28 cellular contexts compared by ENCODE assay signal in genomic region chr5:142358648-142359047, GRCh38. TPM values are rescaled to one million over a fixed set of nuclear protein-coding genes. Genes with fewer than 3 reads are reported as not detected.
A peak's percentile ranks its signal among the peaks of the same experiment; 100 is the strongest.
DNase-seq lines count a peak whose midpoint lies in the region; ATAC-seq, FAIRE-seq and TF ChIP-seq lines count a peak whose summit lies in the region.
"Had no signal": no experiment of that assay in that cellular context is flagged by ENCODE, and none has a peak within 500 bp of the region (broad histone marks: within the 10 kb centered on the region; RNA-seq: fewer than 3 reads in every experiment).

No MANE protein-coding gene starts in this region.

- in situ Hi-C loops in transverse colon (cut with MboI; ENCODE audit: low pct_ligation_motif_present in 1 of 4, low pct_unique_long_range_greater_than_20kb in 1 of 4, low sequenced_read_pairs in 3 of 4), result no loop called here

- no peaks in the 10 kb centered on the region for H4K20me1 ChIP-seq in SK-N-SH (ENCODE audit: insufficient read depth)
- H4K20me1 ChIP-seq in H9 (ENCODE audit: control insufficient read depth, insufficient read depth, insufficient read length), result no peaks in the 10 kb centered on the region
- H4K20me1 ChIP-seq in H1 (replicated peaks in 1 of 2; ENCODE audit: control insufficient read depth in 1 of 2, insufficient read depth in 2 of 2, low read length in 2 of 2), result no peaks in the 10 kb centered on the region
- H4K20me1 ChIP-seq in neural progenitor cell (ENCODE audit: low read depth), result no peaks in the 10 kb centered on the region

- H3K9me3 Mint-ChIP-seq in H9, result no peaks in the 10 kb centered on the region; a peak in 1 of 5 replicates
- H3K9me3 Mint-ChIP-seq in neural progenitor cell, result peaks cover 6% of the 10 kb centered on the region
- H3K9me3 Mint-ChIP-seq: activated CD4-positive, alpha-beta memory T cell treated with anti-CD3 and anti-CD28 coated beads for 36 hours; activated naive CD8-positive, alpha-beta T cell treated with anti-CD3 and anti-CD28 coated beads, Interleukin-2, amount 10 ng/mL, durations not matched to agents 7 days and 5 days; activated T-helper 2 cell treated with anti-CD3 and anti-CD28 coated beads, Interferon-gamma antibody, Interleukin-2, Interleukin-4, amounts not matched to agents 10 μg/mL and 5 μg/mL and 100 μg/mL, durations not matched to agents 14 hours and 24 hours and 36 hours; memory B cell had no signal

- H2BK120ac ChIP-seq in H9 (ENCODE audit: low read depth, low read length, poor library complexity, severe bottlenecking), result no peak overlapping the region
- H2BK120ac ChIP-seq in H1 (replicated peaks; ENCODE audit: low read depth, low read length), result peak overlapping the region; percentile 75

- no peak for TF ChIP-seq RAD21 in SK-N-SH (IDR thresholded peaks at IDR 0.05; ENCODE audit: low read length)
- no peak for TF ChIP-seq RAD21 in H1 (IDR thresholded peaks at IDR 0.05 in 1 of 2, conservative IDR thresholded peaks at IDR 0.05 in 1 of 2; ENCODE audit: low read depth in 2 of 2, low read length in 2 of 2)

- CTCF ChIA-PET in SK-N-SH (lab: Yijun Ruan, JAX), result interaction anchor here (0.6 to 5.4 kb wide), 3 partner anchors 75 to 530 kb away, joined by 3 to 58 read pairs (median 3); no protein-coding TSS in a partner anchor
- CTCF ChIA-PET in H1 (lab: Charles Lee; ENCODE audit: partially characterized antibody), result interaction anchor here (0.6 to 4.0 kb wide), 8 partner anchors 32 to 347 kb away, joined by 3 to 27 read pairs (median 3); partner anchors contain the start of gene SPRY4

- H3K4me1 Mint-ChIP-seq in H9, result peaks cover 49 to 66% of the 10 kb centered on the region in 2 experiments
- peaks cover 56% of the 10 kb centered on the region for H3K4me1 Mint-ChIP-seq in neural progenitor cell

- H3K27me3 ChIP-seq in SK-N-SH (ENCODE audit: insufficient read depth) (no peaks in the 10 kb centered on the region), H9 (ENCODE audit: insufficient read depth, low read length) (no peaks in the 10 kb centered on the region), H1 (replicated peaks in 1 of 4; ENCODE audit: control insufficient read depth in 3 of 4, extremely low read depth in 1 of 4, insufficient read depth in 3 of 4, low read length in 3 of 4) (no peaks in the 10 kb centered on the region; a peak in 1 of 7 replicates), neural progenitor cell (peaks cover 40% of the 10 kb centered on the region), esophagus squamous epithelium (peaks cover 0 to 13% (median 0%) of the 10 kb centered on the region in 4 donors), transverse colon (no peaks in the 10 kb centered on the region)
- H3K27me3 ChIP-seq: ascending aorta, testis had no signal

- H4K91ac ChIP-seq in H9 (ENCODE audit: insufficient read length, low read depth, low read length), result no peak overlapping the region
- peak overlapping the region; percentile 77 for H4K91ac ChIP-seq in H1 (replicated peaks; ENCODE audit: insufficient read length, low read length)

- H4K5ac ChIP-seq in H9 (ENCODE audit: insufficient read length, low read depth, low read length) (no peak overlapping the region), H1 (ENCODE audit: insufficient read length, low read depth, low read length) (no peak overlapping the region)

- FAIRE-seq in H1 (lab: Jason Lieb, UNC), result no peak
- FAIRE-seq: colon, small intestine, urothelium cell line had no signal

- TF ChIP-seq EP300 in SK-N-SH (IDR thresholded peaks at IDR 0.05; ENCODE audit: borderline replicate concordance in 1 of 2, low read depth in 1 of 2, low read length in 1 of 2) (no peak), H1 (IDR thresholded peaks at IDR 0.05; ENCODE audit: borderline replicate concordance in 1 of 2, low read depth in 2 of 2, low read length in 2 of 2) (no peak), transverse colon (IDR thresholded peaks at IDR 0.05; ENCODE audit: low read depth) (no peak)

- H2AFZ ChIP-seq in SK-N-SH (ENCODE audit: low read depth) (no peak overlapping the region), H9 (ENCODE audit: low read length) (no peak overlapping the region), H1 (ENCODE audit: low read length) (no peak overlapping the region), neural progenitor cell (replicated peaks) (no peak overlapping the region)

- peaks cover 34% of the 10 kb centered on the region for H3F3A ChIP-seq in SK-N-SH (replicated peaks; ENCODE audit: insufficient read depth)
- H3F3A ChIP-seq in neural progenitor cell (ENCODE audit: low read depth), result peaks cover 34% of the 10 kb centered on the region

- TF ChIP-seq POLR2A in H1 (IDR thresholded peaks at IDR 0.05; ENCODE audit: control extremely low read depth in 1 of 2, low read depth in 2 of 2, low read length in 2 of 2) (no peak), esophagus squamous epithelium (IDR thresholded peaks at IDR 0.05) (no peak), transverse colon (IDR thresholded peaks at IDR 0.05) (no peak)

- H3K27ac ChIP-seq in SK-N-SH (ENCODE audit: low read depth in 2 of 2, low read length in 1 of 2) (peak overlapping the region in 1 of 2 experiments; percentile 99; a peak in 1 of 4 replicates), H9 (ENCODE audit: insufficient read length, low read depth, low read length) (no peak overlapping the region), H1 (ENCODE audit: low read depth, low read length) (no peak overlapping the region), neural progenitor cell (no peak overlapping the region), esophagus squamous epithelium (no peak overlapping the region), transverse colon (peak overlapping the region in 1 of 4 donors; percentile 89)
- H3K27ac ChIP-seq: C4-2B had no signal

- H3K36me3 ChIP-seq in SK-N-SH (replicated peaks in 1 of 2; ENCODE audit: control insufficient read depth in 1 of 2, insufficient read depth in 2 of 2, low read length in 1 of 2) (no peaks in the 10 kb centered on the region), H1 (ENCODE audit: control insufficient read depth in 2 of 4, insufficient read depth in 4 of 4, low read length in 3 of 4) (no peaks in the 10 kb centered on the region), neural progenitor cell (no peaks in the 10 kb centered on the region), esophagus squamous epithelium (no peaks in the 10 kb centered on the region), transverse colon (no peaks in the 10 kb centered on the region)
- H3K36me3 ChIP-seq: ascending aorta had no signal

- H3K27ac Mint-ChIP-seq in H9, result no peak overlapping the region
- H3K27ac Mint-ChIP-seq in neural progenitor cell, result no peak overlapping the region
- H3K27ac Mint-ChIP-seq: activated T-helper 2 cell treated with anti-CD3 and anti-CD28 coated beads, Interferon-gamma antibody, Interleukin-2, Interleukin-4, amounts not matched to agents 10 μg/mL and 5 μg/mL and 100 μg/mL, durations not matched to agents 14 hours and 24 hours and 36 hours; memory B cell had no signal

- H3K4me1 ChIP-seq in SK-N-SH (ENCODE audit: control insufficient read depth in 1 of 2, insufficient read depth in 2 of 2, low read depth in 1 of 2, low read length in 1 of 2), result peaks cover 39 to 47% of the 10 kb centered on the region in 2 experiments
- peaks cover 20% of the 10 kb centered on the region for H3K4me1 ChIP-seq in H9 (ENCODE audit: insufficient read depth, low read length)
- peaks cover 15 to 34% (median 27%) of the 10 kb centered on the region in 4 experiments for H3K4me1 ChIP-seq in H1 (replicated peaks in 1 of 4; ENCODE audit: control insufficient read depth in 3 of 4, insufficient read depth in 4 of 4, low read length in 3 of 4)
- peaks cover 19% of the 10 kb centered on the region for H3K4me1 ChIP-seq in neural progenitor cell
- peaks cover 9 to 41% (median 19%) of the 10 kb centered on the region in 3 donors for H3K4me1 ChIP-seq in esophagus squamous epithelium
- H3K4me1 ChIP-seq in transverse colon, result peaks cover 3 to 43% (median 22%) of the 10 kb centered on the region in 4 donors

- H3K36me3 Mint-ChIP-seq in H9 (ENCODE audit: insufficient read depth in 1 of 3, low read depth in 3 of 3), result peaks cover 0 to 3% (median 0%) of the 10 kb centered on the region in 3 experiments; a peak in 1 of 7 replicates
- H3K36me3 Mint-ChIP-seq in neural progenitor cell, result no peaks in the 10 kb centered on the region
- H3K36me3 Mint-ChIP-seq: activated CD4-positive, alpha-beta memory T cell treated with anti-CD3 and anti-CD28 coated beads for 36 hours; activated naive CD8-positive, alpha-beta T cell treated with anti-CD3 and anti-CD28 coated beads, Interleukin-2, amount 10 ng/mL, durations not matched to agents 7 days and 5 days; memory B cell had no signal

- 98% methylated on average over 5 of the region's 5 CpGs for WGBS in SK-N-SH (ENCODE audit: low lambda C conversion rate)
- no CpG with 5 or more reads among the region's 5 CpGs for WGBS in H9 (ENCODE audit: extremely low coverage, insufficient read length, low lambda C conversion rate)
- 92% methylated on average over 5 of the region's 5 CpGs; no CpG with 5 or more reads in 1 of the 2 experiments for WGBS in H1 (ENCODE audit: extremely low coverage in 1 of 2, insufficient coverage in 1 of 2, insufficient read length in 1 of 2, insufficient replicate concordance in 2 of 2, low coverage in 1 of 2, low lambda C conversion rate in 2 of 2, missing lambda C conversion rate in 1 of 2), 2 experiments
- WGBS in esophagus squamous epithelium, 2 donors, result 89 to 93% methylated on average over 4 to 5 of the region's 5 CpGs
- 91% methylated on average over 5 of the region's 5 CpGs; no CpG with 5 or more reads in 1 of the 2 donors for WGBS in transverse colon (ENCODE audit: low coverage in 1 of 2), 2 donors

- H2BK5ac ChIP-seq in H9 (ENCODE audit: insufficient read length, low read length), result no peak overlapping the region
- peak overlapping the region; percentile 91; the same call in 1 of the 2 replicates for H2BK5ac ChIP-seq in H1 (ENCODE audit: low read depth, low read length)

- no peak for ATAC-seq in SK-N-SH treated with all-trans-retinoic acid at 6 μM for 48 hours
- no peak for ATAC-seq in HG03196 (IDR thresholded peaks at IDR 0.05; ENCODE audit: unreplicated experiment)
- ATAC-seq: stimulated activated naive CD8-positive, alpha-beta T cell treated with anti-CD3 and anti-CD28 coated beads, Interleukin-15, Interleukin-2, amounts not matched to agents 100 U/mL and 50 U/mL, for 24 hours had no signal

- no peak overlapping the region for H3T11ph ChIP-seq in H9 (ENCODE audit: low read length)

- H3K79me1 ChIP-seq in H9 (ENCODE audit: insufficient read depth, low read depth, low read length, poor library complexity, severe bottlenecking) (no peaks in the 10 kb centered on the region), H1 (ENCODE audit: low read depth, low read length) (no peaks in the 10 kb centered on the region)

- peak overlapping the region; percentile 46; the same call in 1 of the 2 replicates for H3K14ac ChIP-seq in H9 (ENCODE audit: insufficient read depth, low read length)
- H3K14ac ChIP-seq in H1 (ENCODE audit: insufficient read length), result no peak overlapping the region

- H3K4me2 ChIP-seq in SK-N-SH (0 out of 2 replicates have a peak overlapping the region, but pooled peaks have one; percentile 96), H9 (ENCODE audit: insufficient read depth, insufficient read length, low read length) (no peak overlapping the region), H1 (ENCODE audit: insufficient read depth in 1 of 2, low read depth in 2 of 2, low read length in 2 of 2) (no peak overlapping the region), neural progenitor cell (no peak overlapping the region)

- DNase-seq in SK-N-SH, result no peak
- DNase-seq in H9, result no peak
- no peak for DNase-seq in H1 (ENCODE audit: low read depth in 1 of 2, low spot score in 2 of 2)
- DNase-seq in neural progenitor cell (ENCODE audit: low spot score), result no peak
- DNase-seq in esophagus squamous epithelium (lab: John Stamatoyannopoulos, UW), result no peak
- no peak for DNase-seq in transverse colon
- DNase-seq: activated CD8-positive, alpha-beta memory T cell treated with anti-CD3 and anti-CD28 coated beads, Interleukin-2, amount 50 U/mL, for 48 hours; activated naive CD8-positive, alpha-beta T cell treated with anti-CD3 and anti-CD28 coated beads, Interleukin-2, amount 10 ng/mL, durations not matched to agents 7 days and 5 days; Calu3; DMS79 treated with DMSO at 0.1 percent for 48 hours; GF-D8; hypothalamus; KG1; MM.1S; NCI-H2029 treated with DMSO at 0.1 percent for 48 hours; NCI-H524 treated with DMSO at 0.1 percent for 48 hours; small intestine; stimulated activated naive CD8-positive, alpha-beta T cell treated with anti-CD3 and anti-CD28 coated beads, Interleukin-15, Interleukin-2, amounts not matched to agents 100 U/mL and 50 U/mL, for 24 hours; testis had no signal

- H2BK12ac ChIP-seq in H9 (ENCODE audit: insufficient read length, low read depth, low read length), result peak overlapping the region; percentile 40
- peak overlapping the region; percentile 84 for H2BK12ac ChIP-seq in H1 (ENCODE audit: low read depth, low read length)

- no peak overlapping the region for H3K9ac ChIP-seq in SK-N-SH
- H3K9ac ChIP-seq in H9 (ENCODE audit: extremely low read depth, insufficient read length, low read length), result no peak overlapping the region
- no peak overlapping the region for H3K9ac ChIP-seq in H1 (replicated peaks in 1 of 4; ENCODE audit: extremely low read depth in 1 of 4, low read depth in 3 of 4, low read length in 3 of 4)
- H3K9ac ChIP-seq in neural progenitor cell, result no peak overlapping the region

- H3K18ac ChIP-seq in H9 (ENCODE audit: insufficient read length, low read depth, low read length) (no peak overlapping the region), H1 (ENCODE audit: extremely low read depth, low read length) (peak overlapping the region; percentile 49; the same call in 1 of the 2 replicates)

- POLR2A ChIA-PET in SK-N-SH (lab: Yijun Ruan, JAX), result interaction anchor here (3.0 kb wide), 1 partner anchor 33 kb away, joined by 23 read pairs; the partner anchor contains the start of gene SPRY4
- POLR2A ChIA-PET in H1 (lab: Charles Lee; ENCODE audit: partially characterized antibody), result interaction anchor here (1.5 to 8.8 kb wide), 3 partner anchors 26 to 34 kb away, joined by 4 to 137 read pairs (median 9); partner anchors contain the start of gene SPRY4

- H3K4me3 ChIP-seq in SK-N-SH (ENCODE audit: low read depth in 2 of 2, low read length in 1 of 2) (no peak overlapping the region), H1 (ENCODE audit: extremely low read depth in 1 of 4, insufficient read depth in 2 of 4, low read depth in 3 of 4, low read length in 4 of 4) (no peak overlapping the region), neural progenitor cell (no peak overlapping the region), esophagus squamous epithelium (no peak overlapping the region), transverse colon (no peak overlapping the region)
- H3K4me3 ChIP-seq: testis had no signal

- H2BK20ac ChIP-seq in H9 (ENCODE audit: low read depth, low read length, poor library complexity, severe bottlenecking) (no peak overlapping the region), H1 (ENCODE audit: low read length) (peak overlapping the region; percentile 95; the same call in 1 of the 2 replicates)

- H3K9me3 ChIP-seq in SK-N-SH, result no peaks in the 10 kb centered on the region
- H3K9me3 ChIP-seq in H9 (ENCODE audit: control insufficient read depth, low read depth, low read length), result no peaks in the 10 kb centered on the region
- H3K9me3 ChIP-seq in H1 (ENCODE audit: insufficient read depth in 2 of 2, low read depth in 1 of 2, low read length in 1 of 2), result no peaks in the 10 kb centered on the region
- no peaks in the 10 kb centered on the region for H3K9me3 ChIP-seq in neural progenitor cell (ENCODE audit: low read depth)
- H3K9me3 ChIP-seq in esophagus squamous epithelium, result no peaks in the 10 kb centered on the region
- no peaks in the 10 kb centered on the region for H3K9me3 ChIP-seq in transverse colon
- H3K9me3 ChIP-seq: ascending aorta, testis had no signal

- intact Hi-C loops in esophagus squamous epithelium (cut with DNase I), result no loop called here
- intact Hi-C loops in transverse colon (cut with DNase I; ENCODE audit: low total_unique reads), result no loop called here

- no peak overlapping the region for H3K56ac ChIP-seq in H9 (ENCODE audit: insufficient read length, low read depth, low read length)
- H3K56ac ChIP-seq in H1 (replicated peaks; ENCODE audit: insufficient read length, low read depth, low read length), result no peak overlapping the region

- no peak for TF ChIP-seq CTCF in SK-N-SH (IDR thresholded peaks at IDR 0.05)
- TF ChIP-seq CTCF in H9 (conservative IDR thresholded peaks at IDR 0.05), result no peak
- no peak for TF ChIP-seq CTCF in H1 (IDR thresholded peaks at IDR 0.05; ENCODE audit: control extremely low read depth in 1 of 3, insufficient read depth in 1 of 3, low read depth in 1 of 3, low read length in 3 of 3)
- TF ChIP-seq CTCF in neural progenitor cell (IDR thresholded peaks at IDR 0.05), result no peak
- TF ChIP-seq CTCF in esophagus squamous epithelium (IDR thresholded peaks at IDR 0.05), result no peak
- TF ChIP-seq CTCF in transverse colon (IDR thresholded peaks at IDR 0.05), result no peak

- no peak overlapping the region for H2BK15ac ChIP-seq in H9 (ENCODE audit: low read depth, low read length)
- H2BK15ac ChIP-seq in H1 (ENCODE audit: low read length), result peak overlapping the region; percentile 5; the same call in 1 of the 2 replicates

- H4K8ac ChIP-seq in H9 (replicated peaks; ENCODE audit: insufficient read length, low read depth, low read length) (no peak overlapping the region), H1 (ENCODE audit: extremely low read depth, insufficient read depth, low read length) (no peak overlapping the region; the same call in 1 of the 2 replicates)

- H3K79me2 ChIP-seq in SK-N-SH (ENCODE audit: insufficient read depth) (peaks cover 43% of the 10 kb centered on the region), H9 (ENCODE audit: insufficient read depth, low read length) (no peaks in the 10 kb centered on the region), H1 (ENCODE audit: control insufficient read depth in 1 of 2, insufficient read depth in 2 of 2, low read length in 2 of 2) (no peaks in the 10 kb centered on the region), neural progenitor cell (ENCODE audit: low read depth) (no peaks in the 10 kb centered on the region)

- no peak overlapping the region for H3K4me3 Mint-ChIP-seq in H9
- peak overlapping the region; percentile 27 for H3K4me3 Mint-ChIP-seq in neural progenitor cell

- H3K4ac ChIP-seq in H9 (ENCODE audit: low read depth, low read length) (no peak overlapping the region), H1 (replicated peaks; ENCODE audit: insufficient read length, low read depth, low read length) (peak overlapping the region; percentile 25)

- H3K23ac ChIP-seq in H9 (ENCODE audit: insufficient read length, low read depth, low read length), result no peak overlapping the region
- H3K23ac ChIP-seq in H1 (ENCODE audit: insufficient read length), result no peak overlapping the region

- H3K27me3 Mint-ChIP-seq in H9 (ENCODE audit: low read depth) (peaks cover 12% of the 10 kb centered on the region), neural progenitor cell (ENCODE audit: insufficient read depth, low read depth) (peaks cover 4% of the 10 kb centered on the region)
- H3K27me3 Mint-ChIP-seq: activated CD4-positive, alpha-beta memory T cell treated with anti-CD3 and anti-CD28 coated beads for 36 hours had no signal

- H2AK5ac ChIP-seq in H9 (ENCODE audit: insufficient read length, low read length) (peak overlapping the region; percentile 30), H1 (ENCODE audit: low read depth, low read length) (peak overlapping the region; percentile 91; the same call in 1 of the 2 replicates)

- no peaks in the 10 kb centered on the region for H3K9me2 ChIP-seq in SK-N-SH

- H3K23me2 ChIP-seq in H9 (ENCODE audit: insufficient read length, low read depth, low read length, poor library complexity, severe bottlenecking), result peaks cover 5% of the 10 kb centered on the region
- peaks cover 1% of the 10 kb centered on the region; the same call in 1 of the 2 replicates for H3K23me2 ChIP-seq in H1 (ENCODE audit: low read depth, low read length)

RNA-seq across cellular contexts. Expression of gene SPRY4, which starts 33.8 kb away (rescaled TPM):
- polyA plus RNA-seq in SK-N-SH (2012; rRNA removed) (12.2 and 18.0 TPM in 2 replicates), H1 (2011; rRNA removed) (59.1 and 80.0 TPM in 2 replicates)
- polyA plus RNA-seq in SK-N-SH (2012; cell fraction: cytosol; rRNA removed), result 6.7 and 9.0 TPM in 2 replicates
- polyA plus RNA-seq in SK-N-SH (2012; cell fraction: nucleus; rRNA removed), result 49.5 and 71.0 TPM in 2 replicates
- total RNA-seq in H9 (2021) (92.4 and 95.9 TPM in 2 replicates), neural progenitor cell (ENCODE audit: low replicate concordance) (0.13 and 1.7 TPM in 2 replicates), esophagus squamous epithelium (1 to 10 TPM; 1.9 to 7.1 (median 4.4) TPM), transverse colon (10 to 100 TPM in 3 of 4 donors, 1 to 10 TPM in 1; 8.2 to 19.3 (median 15.7) TPM)
- total RNA-seq in H1 (2021; fragmentation: NEBNext Ultra II Directional; extraction: Animal tissue kit (Norgen Biotek cat#: 25700)), result 98.2 and 113 TPM in 2 replicates
- polyA plus RNA-seq in H1 (2011; cell fraction: cytosol; rRNA removed), result 30.4 TPM
- 77.2 TPM for polyA plus RNA-seq in H1 (2011; cell fraction: nucleus; rRNA removed)
- 48.8 to 66.0 TPM (median 56.2 TPM) in 4 replicates for polyA plus RNA-seq in H1 (2012, experiment 1 of 2)
- polyA plus RNA-seq in H1 (2012, experiment 2 of 2), result 30.7 TPM
- polyA plus RNA-seq in H1 (2013, experiment 1 of 2), result 97.0 TPM
- polyA plus RNA-seq in H1 (2013, experiment 2 of 2), result 102 TPM
- 78.2 and 94.7 TPM in 2 replicates for polyA minus RNA-seq in H1 (2011; rRNA and poly(A)+ RNA removed)
- polyA minus RNA-seq in H1 (2011; cell fraction: cytosol; rRNA and poly(A)+ RNA removed), result 44.6 TPM
- 95.5 TPM for polyA minus RNA-seq in H1 (2011; cell fraction: nucleus; rRNA and poly(A)+ RNA removed)
